11 cellular contexts compared by ENCODE assay signal in the genomic region with DNA sequence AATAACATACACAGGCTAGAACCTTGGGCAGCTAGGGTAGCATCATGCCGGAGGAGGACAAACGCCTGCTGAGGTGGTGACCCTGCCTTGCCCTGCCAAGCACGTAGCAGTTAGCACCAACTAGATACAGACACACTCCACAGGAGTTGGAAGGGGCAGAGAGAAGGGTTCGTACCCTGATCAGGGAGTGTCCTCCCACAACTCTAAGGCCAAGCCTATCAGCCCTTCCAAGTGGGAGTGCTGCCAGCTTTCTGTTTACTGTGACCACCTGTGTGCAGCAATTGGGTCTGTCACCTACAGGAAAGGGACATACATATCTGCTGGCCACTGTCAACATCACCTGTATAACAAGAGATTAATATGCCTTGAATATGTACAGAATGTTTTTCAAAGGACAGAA. TPM values are rescaled to one million over a fixed set of nuclear protein-coding genes. Genes with fewer than 3 reads are reported as not detected.
A peak's percentile ranks its signal among the peaks of the same experiment; 100 is the strongest.
DNase-seq lines count a peak whose midpoint lies in the region; ATAC-seq and TF ChIP-seq lines count a peak whose summit lies in the region.
"Had no signal": no experiment of that assay in that cellular context is flagged by ENCODE, and none has a peak within 500 bp of the region (broad histone marks: within the 10 kb centered on the region; RNA-seq: fewer than 3 reads in every experiment).

No MANE protein-coding gene starts in this region.

- H3K27ac Mint-ChIP-seq in CD8-positive, alpha-beta T cell: peak overlapping the region; percentile 99
- peak overlapping the region in 1 of 3 donors; percentile 98 for H3K27ac Mint-ChIP-seq in IgD-negative memory B cell
- no peak overlapping the region for H3K27ac Mint-ChIP-seq in activated naive CD8-positive, alpha-beta T cell treated with anti-CD3 and anti-CD28 coated beads, Interleukin-2, amount 10 ng/mL, durations not matched to agents 7 days and 5 days
- H3K27ac Mint-ChIP-seq in natural killer cell treated with Interleukin-12 subunit alpha and Interleukin-12 subunit beta and Interleukin-15 and Interleukin-18, amount 100 ng/mL, for 72 hours: peak overlapping the region; percentile 98

- no peak overlapping the region for H3K27ac ChIP-seq in CD8-positive, alpha-beta T cell (ENCODE audit: low read depth, low read length)

- H3K27me3 ChIP-seq in CD8-positive, alpha-beta T cell (ENCODE audit: insufficient read depth, low read length): no peaks in the 10 kb centered on the region

- H3K36me3 ChIP-seq in CD8-positive, alpha-beta T cell (ENCODE audit: insufficient read depth, low read length): peaks cover 10% of the 10 kb centered on the region

- no peak for DNase-seq in CD8-positive, alpha-beta T cell
- no peak for DNase-seq in activated naive CD8-positive, alpha-beta T cell treated with anti-CD3 and anti-CD28 coated beads, Interleukin-2, amount 10 ng/mL, durations not matched to agents 7 days and 5 days
- no peak for DNase-seq in natural killer cell treated with Interleukin-12 subunit alpha and Interleukin-12 subunit beta and Interleukin-15 and Interleukin-18, amount 100 ng/mL, for 72 hours (ENCODE audit: low spot score)
- DNase-seq in SKM-1 treated with dmso at 0.1 percent for 144 hours (lab: John Stamatoyannopoulos, UW; ENCODE audit: unreplicated experiment): no peak
- DNase-seq: activated gamma-delta T cell treated with Interleukin-2 at 50 U/mL for 16 hours, NCI-H1436 treated with DMSO at 0.1 percent for 48 hours, SW 1271 had no signal

- H3K27me3 Mint-ChIP-seq in CD8-positive, alpha-beta T cell (ENCODE audit: low read depth): no peaks in the 10 kb centered on the region
- H3K27me3 Mint-ChIP-seq in IgD-negative memory B cell: no peaks in the 10 kb centered on the region
- H3K27me3 Mint-ChIP-seq in activated naive CD8-positive, alpha-beta T cell treated with anti-CD3 and anti-CD28 coated beads, Interleukin-2, amount 10 ng/mL, durations not matched to agents 7 days and 5 days: no peaks in the 10 kb centered on the region
- no peaks in the 10 kb centered on the region for H3K27me3 Mint-ChIP-seq in natural killer cell treated with Interleukin-12 subunit alpha and Interleukin-12 subunit beta and Interleukin-15 and Interleukin-18, amount 100 ng/mL, for 72 hours

- no peak overlapping the region for H3K4me3 ChIP-seq in CD8-positive, alpha-beta T cell (ENCODE audit: low read depth, low read length)

- H3K36me3 Mint-ChIP-seq in CD8-positive, alpha-beta T cell: peaks cover 17% of the 10 kb centered on the region
- peaks cover 2% of the 10 kb centered on the region for H3K36me3 Mint-ChIP-seq in IgD-negative memory B cell
- peaks cover 4% of the 10 kb centered on the region for H3K36me3 Mint-ChIP-seq in activated naive CD8-positive, alpha-beta T cell treated with anti-CD3 and anti-CD28 coated beads, Interleukin-2, amount 10 ng/mL, durations not matched to agents 7 days and 5 days
- no peaks in the 10 kb centered on the region for H3K36me3 Mint-ChIP-seq in natural killer cell treated with Interleukin-12 subunit alpha and Interleukin-12 subunit beta and Interleukin-15 and Interleukin-18, amount 100 ng/mL, for 72 hours

- H3K4me1 Mint-ChIP-seq in CD8-positive, alpha-beta T cell (ENCODE audit: low read depth): peaks cover 29% of the 10 kb centered on the region
- peaks cover 9 to 20% (median 13%) of the 10 kb centered on the region in 3 donors for H3K4me1 Mint-ChIP-seq in IgD-negative memory B cell
- peaks cover 17% of the 10 kb centered on the region for H3K4me1 Mint-ChIP-seq in activated naive CD8-positive, alpha-beta T cell treated with anti-CD3 and anti-CD28 coated beads, Interleukin-2, amount 10 ng/mL, durations not matched to agents 7 days and 5 days
- H3K4me1 Mint-ChIP-seq in natural killer cell treated with Interleukin-12 subunit alpha and Interleukin-12 subunit beta and Interleukin-15 and Interleukin-18, amount 100 ng/mL, for 72 hours (ENCODE audit: low read depth in 2 of 2): peaks cover 18 to 27% of the 10 kb centered on the region in 2 donors

- no peaks in the 10 kb centered on the region for H3K9me3 Mint-ChIP-seq in CD8-positive, alpha-beta T cell
- H3K9me3 Mint-ChIP-seq in IgD-negative memory B cell: no peaks in the 10 kb centered on the region
- no peaks in the 10 kb centered on the region for H3K9me3 Mint-ChIP-seq in activated naive CD8-positive, alpha-beta T cell treated with anti-CD3 and anti-CD28 coated beads, Interleukin-2, amount 10 ng/mL, durations not matched to agents 7 days and 5 days
- H3K9me3 Mint-ChIP-seq in natural killer cell treated with Interleukin-12 subunit alpha and Interleukin-12 subunit beta and Interleukin-15 and Interleukin-18, amount 100 ng/mL, for 72 hours: no peaks in the 10 kb centered on the region

- H3K9me3 ChIP-seq in CD8-positive, alpha-beta T cell (ENCODE audit: low read length): no peaks in the 10 kb centered on the region

- peak overlapping the region; percentile 91 for H3K4me3 Mint-ChIP-seq in CD8-positive, alpha-beta T cell
- peak overlapping the region in 3 of 4 donors; percentile 93 to 99 (median 99) for H3K4me3 Mint-ChIP-seq in IgD-negative memory B cell
- H3K4me3 Mint-ChIP-seq in activated naive CD8-positive, alpha-beta T cell treated with anti-CD3 and anti-CD28 coated beads, Interleukin-2, amount 10 ng/mL, durations not matched to agents 7 days and 5 days: peak overlapping the region; percentile 96
- H3K4me3 Mint-ChIP-seq in natural killer cell treated with Interleukin-12 subunit alpha and Interleukin-12 subunit beta and Interleukin-15 and Interleukin-18, amount 100 ng/mL, for 72 hours: peak overlapping the region; percentile 98

- no peak for TF ChIP-seq CTCF in CD8-positive, alpha-beta T cell (IDR thresholded peaks at IDR 0.05)

- ATAC-seq in CD8-positive, alpha-beta T cell: no peak
- ATAC-seq in activated naive CD8-positive, alpha-beta T cell treated with anti-CD3 and anti-CD28 coated beads, Interleukin-2, amount 10 ng/mL, durations not matched to agents 7 days and 5 days (ENCODE audit: low read depth): no peak
- ATAC-seq in natural killer cell treated with Interleukin-12 subunit alpha and Interleukin-12 subunit beta and Interleukin-15 and Interleukin-18, amount 100 ng/mL, for 72 hours: no peak
- ATAC-seq in HG03565 (IDR thresholded peaks at IDR 0.05; ENCODE audit: unreplicated experiment) (no peak), GM19035 (IDR thresholded peaks at IDR 0.05; ENCODE audit: unreplicated experiment) (no peak), GM18867 (IDR thresholded peaks at IDR 0.05; ENCODE audit: unreplicated experiment) (no peak)

- POLR2A ChIA-PET in CD8-positive, alpha-beta T cell (lab: Charles Lee): interaction anchor here (0.9 to 2.4 kb wide), 3 partner anchors 10 to 22 kb away, joined by 3 to 18 read pairs (median 3); a partner anchor contains a TSS
- POLR2A ChIA-PET in activated naive CD8-positive, alpha-beta T cell treated with anti-CD3 and anti-CD28 coated beads, Interleukin-2, amount 10 ng/mL, durations not matched to agents 7 days and 5 days (lab: Charles Lee): interaction anchor here (0.6 to 2.7 kb wide), 4 partner anchors 9 to 22 kb away, joined by 3 to 18 read pairs (median 10); a partner anchor contains a TSS

- CTCF ChIA-PET in CD8-positive, alpha-beta T cell (lab: Charles Lee): interaction anchor here (0.7 to 1.9 kb wide), 2 partner anchors 9 to 21 kb away, joined by 3 to 6 read pairs; a partner anchor contains a TSS

- peaks cover 38% of the 10 kb centered on the region for H3K4me1 ChIP-seq in CD8-positive, alpha-beta T cell (ENCODE audit: insufficient read depth, low read length)

- intact Hi-C loops in CD8-positive, alpha-beta T cell (cut with DNase I, micrococcal nuclease): loop anchor here (2.0 to 10.0 kb wide), 8 partner anchors 145 to 1569 kb away; a partner anchor contains a TSS

RNA-seq across cellular contexts. Expression of a gene that starts 1.9 kb away (rescaled TPM):
- 10 to 100 TPM; 71.2 to 73.6 TPM for total RNA-seq in CD8-positive, alpha-beta T cell
- polyA plus RNA-seq in IgD-negative memory B cell: 55.9 TPM
- total RNA-seq in activated naive CD8-positive, alpha-beta T cell treated with anti-CD3 and anti-CD28 coated beads, Interleukin-2, amount 10 ng/mL, durations not matched to agents 7 days and 5 days: 10 to 100 TPM; 33.6 to 33.8 TPM
- 10 to 100 TPM; 20.4 to 30.7 TPM for total RNA-seq in natural killer cell treated with Interleukin-12 subunit alpha and Interleukin-12 subunit beta and Interleukin-15 and Interleukin-18, amount 100 ng/mL, for 72 hours

RNA-seq across cellular contexts. Expression of a gene that starts 11.2 kb away (rescaled TPM):
- under 1 TPM; 0.30 to 0.36 TPM for total RNA-seq in CD8-positive, alpha-beta T cell
- not detected for polyA plus RNA-seq in IgD-negative memory B cell
- total RNA-seq in activated naive CD8-positive, alpha-beta T cell treated with anti-CD3 and anti-CD28 coated beads, Interleukin-2, amount 10 ng/mL, durations not matched to agents 7 days and 5 days: 1 to 10 TPM in 1 of 2 experiments, under 1 TPM in 1; 0.82 to 1.9 TPM
- total RNA-seq in natural killer cell treated with Interleukin-12 subunit alpha and Interleukin-12 subunit beta and Interleukin-15 and Interleukin-18, amount 100 ng/mL, for 72 hours: not detected

RNA-seq across cellular contexts. Expression of a gene that starts 21.7 kb away (rescaled TPM):
- 10 to 100 TPM; 42.8 to 44.8 TPM for total RNA-seq in CD8-positive, alpha-beta T cell
- 11.9 TPM for polyA plus RNA-seq in IgD-negative memory B cell
- 10 to 100 TPM; 80.1 to 80.9 TPM for total RNA-seq in activated naive CD8-positive, alpha-beta T cell treated with anti-CD3 and anti-CD28 coated beads, Interleukin-2, amount 10 ng/mL, durations not matched to agents 7 days and 5 days
- 100 to 1,000 TPM in 1 of 2 donors, 10 to 100 TPM in 1; 76.2 to 133 TPM for total RNA-seq in natural killer cell treated with Interleukin-12 subunit alpha and Interleukin-12 subunit beta and Interleukin-15 and Interleukin-18, amount 100 ng/mL, for 72 hours

RNA-seq across cellular contexts. Expression of a gene that starts 28.6 kb away (rescaled TPM):
- total RNA-seq in CD8-positive, alpha-beta T cell: not detected
- not detected for polyA plus RNA-seq in IgD-negative memory B cell
- 1 to 10 TPM in 1 of 2 experiments, under 1 TPM in 1; 0.79 to 1.2 TPM for total RNA-seq in activated naive CD8-positive, alpha-beta T cell treated with anti-CD3 and anti-CD28 coated beads, Interleukin-2, amount 10 ng/mL, durations not matched to agents 7 days and 5 days
- not detected for total RNA-seq in natural killer cell treated with Interleukin-12 subunit alpha and Interleukin-12 subunit beta and Interleukin-15 and Interleukin-18, amount 100 ng/mL, for 72 hours

RNA-seq across cellular contexts. Expression of a gene that starts 36.7 kb away (rescaled TPM):
- total RNA-seq in CD8-positive, alpha-beta T cell: under 1 TPM in 1 of 2 experiments, not detected in 1; 0.39 TPM
- polyA plus RNA-seq in IgD-negative memory B cell: 2.3 TPM
- under 1 TPM; 0.37 to 0.94 TPM for total RNA-seq in activated naive CD8-positive, alpha-beta T cell treated with anti-CD3 and anti-CD28 coated beads, Interleukin-2, amount 10 ng/mL, durations not matched to agents 7 days and 5 days
- total RNA-seq in natural killer cell treated with Interleukin-12 subunit alpha and Interleukin-12 subunit beta and Interleukin-15 and Interleukin-18, amount 100 ng/mL, for 72 hours: 1 to 10 TPM in 1 of 2 donors, not detected in 1; 1.5 TPM
